In genomic region chr2:223765221-223765775, GRCh38 we compare ENCODE assay signal across 29 cellular contexts.
"Had no signal": no experiment of that assay in that cellular context is flagged by ENCODE, and none has a peak within 500 bp of the region (broad histone marks: within the 10 kb centered on the region; RNA-seq: fewer than 3 reads in every experiment).

No MANE protein-coding gene starts in this region.

- ATAC-seq: gastroesophageal sphincter; left lobe of liver; lower lobe of right lung; pancreas; sciatic nerve; stimulated activated effector memory CD8-positive, alpha-beta T cell treated with anti-CD3 and anti-CD28 coated beads, Interleukin-12 subunit alpha, Interleukin-12 subunit beta, amount 100 ng/mL, for 72 hours had no signal

- H3K4me3 Mint-ChIP-seq: activated CD4-positive, alpha-beta memory T cell treated with anti-CD3 and anti-CD28 coated beads for 36 hours; activated CD4-positive, alpha-beta T cell treated with anti-CD3 and anti-CD28 coated beads, Interleukin-2, amount 10 ng/mL, durations not matched to agents 24 days and 14 days; activated naive CD4-positive, alpha-beta T cell treated with anti-CD3 and anti-CD28 coated beads, Interleukin-2, amount 10 ng/mL, durations not matched to agents 7 days and 5 days; activated naive CD8-positive, alpha-beta T cell treated with anti-CD3 and anti-CD28 coated beads, Interleukin-2, amount 10 ng/mL, durations not matched to agents 7 days and 5 days; activated T-cell treated with anti-CD3 and anti-CD28 coated beads, Interleukin-2, amount 50 U/mL, for 24 hours; dendritic cell treated with granulocyte-macrophage colony-stimulating factor and Interleukin-4, amounts not matched to agents 40 ng/mL and 50 ng/mL, for 4 days; stimulated activated effector memory CD8-positive, alpha-beta T cell treated with anti-CD3 and anti-CD28 coated beads, Interleukin-12 subunit alpha, Interleukin-12 subunit beta, amount 100 ng/mL, for 72 hours; stimulated activated naive CD8-positive, alpha-beta T cell treated with anti-CD3 and anti-CD28 coated beads, Interleukin-15, Interleukin-2, amounts not matched to agents 100 ng/mL and 50 ng/mL, for 24 hours; type B pancreatic cell had no signal

- H3K36me3 ChIP-seq: brain microvascular endothelial cell, gastroesophageal sphincter, lower lobe of right lung, pancreas, prostate gland, thoracic aorta, vagina had no signal

- H3K36me3 Mint-ChIP-seq: activated CD4-positive, alpha-beta memory T cell treated with anti-CD3 and anti-CD28 coated beads for 36 hours had no signal

- H3K27me3 ChIP-seq: brain microvascular endothelial cell, gastroesophageal sphincter, pancreas, vagina had no signal

- H3K9me3 Mint-ChIP-seq: activated CD4-positive, alpha-beta memory T cell treated with anti-CD3 and anti-CD28 coated beads for 36 hours; activated naive CD4-positive, alpha-beta T cell treated with anti-CD3 and anti-CD28 coated beads, Interleukin-2, amount 10 ng/mL, durations not matched to agents 7 days and 5 days; activated naive CD8-positive, alpha-beta T cell treated with anti-CD3 and anti-CD28 coated beads, Interleukin-2, amount 10 ng/mL, durations not matched to agents 7 days and 5 days; activated T-cell treated with anti-CD3 and anti-CD28 coated beads, Interleukin-2, amount 50 U/mL, for 24 hours; dendritic cell treated with granulocyte-macrophage colony-stimulating factor and Interleukin-4, amounts not matched to agents 40 ng/mL and 50 ng/mL, for 4 days; stimulated activated naive CD8-positive, alpha-beta T cell treated with anti-CD3 and anti-CD28 coated beads, Interleukin-15, Interleukin-2, amounts not matched to agents 100 ng/mL and 50 ng/mL, for 24 hours had no signal

- DNase-seq: activated CD4-positive, alpha-beta memory T cell treated with anti-CD3 and anti-CD28 coated beads for 36 hours; activated CD4-positive, alpha-beta T cell treated with anti-CD3 and anti-CD28 coated beads, Interleukin-2, amount 10 ng/mL, durations not matched to agents 24 days and 14 days; activated CD4-positive, CD25-positive, alpha-beta regulatory T cell treated with anti-CD3 and anti-CD28 coated beads, Interleukin-2, amount 50 U/mL, for 72 hours; activated CD8-positive, alpha-beta memory T cell treated with anti-CD3 and anti-CD28 coated beads, Interleukin-2, amount 50 U/mL, for 48 hours; activated gamma-delta T cell; activated naive CD4-positive, alpha-beta T cell treated with anti-CD3 and anti-CD28 coated beads, Interleukin-2, amount 10 ng/mL, durations not matched to agents 7 days and 5 days; activated naive CD8-positive, alpha-beta T cell treated with anti-CD3 and anti-CD28 coated beads, Interleukin-2, amount 10 ng/mL, durations not matched to agents 7 days and 5 days; activated T-cell treated with anti-CD3 and anti-CD28 coated beads, Interleukin-2, amount 50 U/mL, for 24 hours; brain microvascular endothelial cell; caudate nucleus; effector CD8-positive, alpha-beta T cell; erythroblast; hippocampal formation; lower lobe of right lung; pancreas; retina; stimulated activated CD4-positive, alpha-beta T cell treated with anti-CD3 and anti-CD28 coated beads, Interleukin-4, amount 100 ng/mL, for 24 hours; T-helper 2 cell had no signal

- H3K4me3 ChIP-seq: gastroesophageal sphincter, lower lobe of right lung, pancreas, prostate gland, skin epidermis, thoracic aorta, vagina had no signal

- H3K27me3 Mint-ChIP-seq: activated CD4-positive, alpha-beta memory T cell treated with anti-CD3 and anti-CD28 coated beads for 36 hours; activated CD4-positive, alpha-beta T cell treated with anti-CD3 and anti-CD28 coated beads, Interleukin-2, amount 10 ng/mL, durations not matched to agents 24 days and 14 days; activated naive CD4-positive, alpha-beta T cell treated with anti-CD3 and anti-CD28 coated beads, Interleukin-2, amount 10 ng/mL, durations not matched to agents 7 days and 5 days; activated naive CD8-positive, alpha-beta T cell treated with anti-CD3 and anti-CD28 coated beads, Interleukin-2, amount 10 ng/mL, durations not matched to agents 7 days and 5 days; activated T-cell treated with anti-CD3 and anti-CD28 coated beads, Interleukin-2, amount 50 U/mL, for 24 hours; dendritic cell treated with granulocyte-macrophage colony-stimulating factor and Interleukin-4, amounts not matched to agents 40 ng/mL and 50 ng/mL, for 4 days; stimulated activated naive CD8-positive, alpha-beta T cell treated with anti-CD3 and anti-CD28 coated beads, Interleukin-15, Interleukin-2, amounts not matched to agents 100 ng/mL and 50 ng/mL, for 24 hours; type B pancreatic cell had no signal

- H3K27ac ChIP-seq: brain microvascular endothelial cell, gastroesophageal sphincter, lower lobe of right lung, pancreas, prostate gland, skin epidermis, vagina had no signal

- H3K27ac Mint-ChIP-seq: activated CD4-positive, alpha-beta memory T cell treated with anti-CD3 and anti-CD28 coated beads for 36 hours; activated CD4-positive, alpha-beta T cell treated with anti-CD3 and anti-CD28 coated beads, Interleukin-2, amount 10 ng/mL, durations not matched to agents 24 days and 14 days; activated naive CD4-positive, alpha-beta T cell treated with anti-CD3 and anti-CD28 coated beads, Interleukin-2, amount 10 ng/mL, durations not matched to agents 7 days and 5 days; activated naive CD8-positive, alpha-beta T cell treated with anti-CD3 and anti-CD28 coated beads, Interleukin-2, amount 10 ng/mL, durations not matched to agents 7 days and 5 days; activated T-cell treated with anti-CD3 and anti-CD28 coated beads, Interleukin-2, amount 50 U/mL, for 24 hours; dendritic cell treated with granulocyte-macrophage colony-stimulating factor and Interleukin-4, amounts not matched to agents 40 ng/mL and 50 ng/mL, for 4 days; stimulated activated effector memory CD8-positive, alpha-beta T cell treated with anti-CD3 and anti-CD28 coated beads, Interleukin-12 subunit alpha, Interleukin-12 subunit beta, amount 100 ng/mL, for 72 hours; stimulated activated naive CD8-positive, alpha-beta T cell treated with anti-CD3 and anti-CD28 coated beads, Interleukin-15, Interleukin-2, amounts not matched to agents 100 ng/mL and 50 ng/mL, for 24 hours; type B pancreatic cell had no signal

- H3K9me3 ChIP-seq: gastroesophageal sphincter, lower lobe of right lung, pancreas, prostate gland, thoracic aorta, vagina had no signal

- H3K4me1 ChIP-seq: gastroesophageal sphincter, lower lobe of right lung, prostate gland, vagina had no signal
